1 cellular context compared by ENCODE assay signal in genomic region chr7:1532456-1533254, GRCh38.
TF ChIP-seq lines count a peak whose summit lies in the region.

No MANE protein-coding gene starts in this region.

TF ChIP-seq in H1, 55 proteins besides CTCF, POLR2A, EP300 and RAD21:
- TF ChIP-seq SP1 (IDR thresholded peaks at IDR 0.05; ENCODE audit: low read depth, low read length) (no peak), KDM1A (IDR thresholded peaks at IDR 0.05; ENCODE audit: borderline replicate concordance, low read length) (no peak), JUND (IDR thresholded peaks at IDR 0.05; ENCODE audit: low read length) (no peak), ASH2L (IDR thresholded peaks at IDR 0.05; ENCODE audit: low read length) (no peak), MAFK (IDR thresholded peaks at IDR 0.05; ENCODE audit: low read depth, low read length) (no peak), USF2 (IDR thresholded peaks at IDR 0.05; ENCODE audit: low read length) (no peak), SRF (IDR thresholded peaks at IDR 0.05; ENCODE audit: low read depth, low read length) (no peak), TAF7 (optimal IDR thresholded peaks at IDR 0.05; ENCODE audit: borderline replicate concordance, low read depth, low read length) (no peak), RXRA (IDR thresholded peaks at IDR 0.05; ENCODE audit: insufficient read depth, low read depth, low read length) (no peak), TBP (IDR thresholded peaks at IDR 0.05; ENCODE audit: low read depth, low read length) (no peak), SP2 (IDR thresholded peaks at IDR 0.05; ENCODE audit: low read length) (no peak), TAF1 (IDR thresholded peaks at IDR 0.05; ENCODE audit: low read depth, low read length) (no peak), KDM5A (IDR thresholded peaks at IDR 0.05; ENCODE audit: low read length) (no peak), BRCA1 (IDR thresholded peaks at IDR 0.05; ENCODE audit: low read depth, low read length) (no peak), SAP30 (IDR thresholded peaks at IDR 0.05; ENCODE audit: insufficient read depth, insufficient replicate concordance, low read length) (no peak)
- TF ChIP-seq, protein P1, sequence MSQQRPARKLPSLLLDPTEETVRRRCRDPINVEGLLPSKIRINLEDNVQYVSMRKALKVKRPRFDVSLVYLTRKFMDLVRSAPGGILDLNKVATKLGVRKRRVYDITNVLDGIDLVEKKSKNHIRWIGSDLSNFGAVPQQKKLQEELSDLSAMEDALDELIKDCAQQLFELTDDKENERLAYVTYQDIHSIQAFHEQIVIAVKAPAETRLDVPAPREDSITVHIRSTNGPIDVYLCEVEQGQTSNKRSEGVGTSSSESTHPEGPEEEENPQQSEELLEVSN (IDR thresholded peaks at IDR 0.05), result no peak
